ENCODE assay signal across 1 cellular context in the genomic region with DNA sequence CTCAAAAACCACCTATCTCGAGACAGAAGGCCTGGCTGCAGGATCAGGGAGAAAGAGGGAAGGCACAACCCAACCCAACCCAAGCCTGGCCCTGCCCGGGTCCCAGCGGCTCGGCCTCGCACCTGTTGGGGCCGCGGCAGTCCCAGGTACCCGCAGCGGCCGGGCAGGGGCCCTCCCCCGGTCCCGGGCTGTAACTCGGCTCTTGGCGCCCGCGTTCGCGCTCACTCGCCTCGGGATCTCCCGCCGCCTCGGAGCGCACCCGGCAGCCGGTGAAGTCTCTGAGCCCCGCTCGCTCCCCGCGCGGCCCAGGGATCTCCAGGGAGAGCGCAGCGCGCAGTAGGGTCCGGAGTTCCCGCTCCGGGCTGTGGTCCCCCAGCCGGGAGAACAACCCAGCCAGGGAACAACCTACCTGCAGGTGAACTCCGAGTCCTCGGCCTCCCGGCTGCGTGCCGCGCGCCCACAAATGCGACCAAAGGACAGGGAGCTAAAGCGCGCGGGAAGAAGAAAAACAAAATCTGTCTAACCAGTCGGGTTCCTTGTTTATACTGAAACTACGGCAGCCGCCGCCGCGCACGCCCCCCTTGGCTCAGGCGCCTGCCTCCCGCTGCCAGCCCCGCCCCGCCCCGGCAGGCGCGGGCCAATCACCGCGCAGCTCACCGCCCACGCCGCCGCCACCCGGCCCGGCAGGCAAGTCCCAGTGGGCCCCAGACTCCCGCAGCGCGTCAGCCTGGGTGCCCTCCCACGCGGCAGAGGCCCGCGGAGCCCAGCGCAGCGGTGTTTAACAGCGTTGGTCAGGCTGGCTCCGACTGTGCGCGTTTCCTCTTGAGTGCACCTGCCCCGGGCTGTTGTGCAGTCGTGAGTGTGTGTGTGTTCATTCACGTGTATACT.
TF ChIP-seq lines count a peak whose summit lies in the region.

Gene RASGEF1B, minus strand, starts transcription at position 547 of the 888 bp plus-strand sequence. CDS start 12,399 bp downstream, outside the sequence.

TF ChIP-seq in HEK293, 187 proteins besides CTCF, POLR2A, EP300 and RAD21 (continued from another document):
- TF ChIP-seq, protein P1, sequence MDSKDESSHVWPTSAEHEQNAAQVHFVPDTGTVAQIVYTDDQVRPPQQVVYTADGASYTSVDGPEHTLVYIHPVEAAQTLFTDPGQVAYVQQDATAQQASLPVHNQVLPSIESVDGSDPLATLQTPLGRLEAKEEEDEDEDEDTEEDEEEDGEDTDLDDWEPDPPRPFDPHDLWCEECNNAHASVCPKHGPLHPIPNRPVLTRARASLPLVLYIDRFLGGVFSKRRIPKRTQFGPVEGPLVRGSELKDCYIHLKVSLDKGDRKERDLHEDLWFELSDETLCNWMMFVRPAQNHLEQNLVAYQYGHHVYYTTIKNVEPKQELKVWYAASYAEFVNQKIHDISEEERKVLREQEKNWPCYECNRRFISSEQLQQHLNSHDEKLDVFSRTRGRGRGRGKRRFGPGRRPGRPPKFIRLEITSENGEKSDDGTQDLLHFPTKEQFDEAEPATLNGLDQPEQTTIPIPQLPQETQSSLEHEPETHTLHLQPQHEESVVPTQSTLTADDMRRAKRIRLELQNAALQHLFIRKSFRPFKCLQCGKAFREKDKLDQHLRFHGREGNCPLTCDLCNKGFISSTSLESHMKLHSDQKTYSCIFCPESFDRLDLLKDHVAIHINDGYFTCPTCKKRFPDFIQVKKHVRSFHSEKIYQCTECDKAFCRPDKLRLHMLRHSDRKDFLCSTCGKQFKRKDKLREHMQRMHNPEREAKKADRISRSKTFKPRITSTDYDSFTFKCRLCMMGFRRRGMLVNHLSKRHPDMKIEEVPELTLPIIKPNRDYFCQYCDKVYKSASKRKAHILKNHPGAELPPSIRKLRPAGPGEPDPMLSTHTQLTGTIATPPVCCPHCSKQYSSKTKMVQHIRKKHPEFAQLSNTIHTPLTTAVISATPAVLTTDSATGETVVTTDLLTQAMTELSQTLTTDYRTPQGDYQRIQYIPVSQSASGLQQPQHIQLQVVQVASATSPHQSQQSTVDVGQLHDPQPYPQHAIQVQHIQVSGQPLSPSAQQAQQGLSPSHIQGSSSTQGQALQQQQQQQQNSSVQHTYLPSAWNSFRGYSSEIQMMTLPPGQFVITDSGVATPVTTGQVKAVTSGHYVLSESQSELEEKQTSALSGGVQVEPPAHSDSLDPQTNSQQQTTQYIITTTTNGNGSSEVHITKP (tag by site-specific recombination; IDR thresholded peaks at IDR 0.05), result peak; percentile 23; the same call in 1 of the 2 replicates
- TF ChIP-seq ZBTB10 (tag by site-specific recombination; IDR thresholded peaks at IDR 0.05), result 0 out of 2 replicates have a peak, but pooled peaks have one; percentile 5
- TF ChIP-seq, protein P2, sequence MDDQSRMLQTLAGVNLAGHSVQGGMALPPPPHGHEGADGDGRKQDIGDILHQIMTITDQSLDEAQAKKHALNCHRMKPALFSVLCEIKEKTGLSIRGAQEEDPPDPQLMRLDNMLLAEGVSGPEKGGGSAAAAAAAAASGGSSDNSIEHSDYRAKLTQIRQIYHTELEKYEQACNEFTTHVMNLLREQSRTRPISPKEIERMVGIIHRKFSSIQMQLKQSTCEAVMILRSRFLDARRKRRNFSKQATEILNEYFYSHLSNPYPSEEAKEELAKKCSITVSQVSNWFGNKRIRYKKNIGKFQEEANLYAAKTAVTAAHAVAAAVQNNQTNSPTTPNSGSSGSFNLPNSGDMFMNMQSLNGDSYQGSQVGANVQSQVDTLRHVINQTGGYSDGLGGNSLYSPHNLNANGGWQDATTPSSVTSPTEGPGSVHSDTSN (CRISPR knock-in tag; IDR thresholded peaks at IDR 0.05), result 0 out of 2 replicates have a peak, but pooled peaks have one; percentile 33
- TF ChIP-seq KLF10 (tag by site-specific recombination; IDR thresholded peaks at IDR 0.05), result peak; percentile 53
- TF ChIP-seq ZNF354C (tag by site-specific recombination; IDR thresholded peaks at IDR 0.05; ENCODE audit: borderline replicate concordance, low read depth), result no peak
- TF ChIP-seq ZXDB (tag by site-specific recombination; IDR thresholded peaks at IDR 0.05), result peak; percentile 8; the same call in 1 of the 2 replicates
- peak; percentile 91 for TF ChIP-seq ZIC2 (tag by site-specific recombination; IDR thresholded peaks at IDR 0.05)
- peak; percentile 37; the same call in 1 of the 2 replicates for TF ChIP-seq ZBTB11 (tag by site-specific recombination; conservative IDR thresholded peaks at IDR 0.05; ENCODE audit: low read depth)
- TF ChIP-seq, protein P3, sequence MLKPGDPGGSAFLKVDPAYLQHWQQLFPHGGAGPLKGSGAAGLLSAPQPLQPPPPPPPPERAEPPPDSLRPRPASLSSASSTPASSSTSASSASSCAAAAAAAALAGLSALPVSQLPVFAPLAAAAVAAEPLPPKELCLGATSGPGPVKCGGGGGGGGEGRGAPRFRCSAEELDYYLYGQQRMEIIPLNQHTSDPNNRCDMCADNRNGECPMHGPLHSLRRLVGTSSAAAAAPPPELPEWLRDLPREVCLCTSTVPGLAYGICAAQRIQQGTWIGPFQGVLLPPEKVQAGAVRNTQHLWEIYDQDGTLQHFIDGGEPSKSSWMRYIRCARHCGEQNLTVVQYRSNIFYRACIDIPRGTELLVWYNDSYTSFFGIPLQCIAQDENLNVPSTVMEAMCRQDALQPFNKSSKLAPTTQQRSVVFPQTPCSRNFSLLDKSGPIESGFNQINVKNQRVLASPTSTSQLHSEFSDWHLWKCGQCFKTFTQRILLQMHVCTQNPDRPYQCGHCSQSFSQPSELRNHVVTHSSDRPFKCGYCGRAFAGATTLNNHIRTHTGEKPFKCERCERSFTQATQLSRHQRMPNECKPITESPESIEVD (tag by site-specific recombination; IDR thresholded peaks at IDR 0.05), result no peak
- TF ChIP-seq GLIS2 (tag by site-specific recombination; IDR thresholded peaks at IDR 0.05), result peak; percentile 74; the same call in 1 of the 2 replicates
- TF ChIP-seq, protein P4, sequence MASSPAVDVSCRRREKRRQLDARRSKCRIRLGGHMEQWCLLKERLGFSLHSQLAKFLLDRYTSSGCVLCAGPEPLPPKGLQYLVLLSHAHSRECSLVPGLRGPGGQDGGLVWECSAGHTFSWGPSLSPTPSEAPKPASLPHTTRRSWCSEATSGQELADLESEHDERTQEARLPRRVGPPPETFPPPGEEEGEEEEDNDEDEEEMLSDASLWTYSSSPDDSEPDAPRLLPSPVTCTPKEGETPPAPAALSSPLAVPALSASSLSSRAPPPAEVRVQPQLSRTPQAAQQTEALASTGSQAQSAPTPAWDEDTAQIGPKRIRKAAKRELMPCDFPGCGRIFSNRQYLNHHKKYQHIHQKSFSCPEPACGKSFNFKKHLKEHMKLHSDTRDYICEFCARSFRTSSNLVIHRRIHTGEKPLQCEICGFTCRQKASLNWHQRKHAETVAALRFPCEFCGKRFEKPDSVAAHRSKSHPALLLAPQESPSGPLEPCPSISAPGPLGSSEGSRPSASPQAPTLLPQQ (tag by site-specific recombination; IDR thresholded peaks at IDR 0.05), result peak; percentile 97
- TF ChIP-seq ZNF341 (tag by site-specific recombination; IDR thresholded peaks at IDR 0.05; ENCODE audit: low read depth), result peak; percentile 26; the same call in 1 of the 2 replicates
- TF ChIP-seq ZBTB8A (tag by site-specific recombination; IDR thresholded peaks at IDR 0.05), result peak; percentile 74
- TF ChIP-seq ZFP69B (tag by site-specific recombination; IDR thresholded peaks at IDR 0.05), result peak; percentile 93
- TF ChIP-seq ZNF114 (tag by site-specific recombination; IDR thresholded peaks at IDR 0.05), result no peak
- TF ChIP-seq ZNF366 (tag by site-specific recombination; conservative IDR thresholded peaks at IDR 0.05), result 0 out of 2 replicates have a peak, but pooled peaks have one; percentile 59
- TF ChIP-seq BCL11B (tag by site-specific recombination; IDR thresholded peaks at IDR 0.05; ENCODE audit: low read depth), result no peak
- no peak for TF ChIP-seq ZSCAN5A (tag by site-specific recombination; IDR thresholded peaks at IDR 0.05)
- TF ChIP-seq, protein P5, sequence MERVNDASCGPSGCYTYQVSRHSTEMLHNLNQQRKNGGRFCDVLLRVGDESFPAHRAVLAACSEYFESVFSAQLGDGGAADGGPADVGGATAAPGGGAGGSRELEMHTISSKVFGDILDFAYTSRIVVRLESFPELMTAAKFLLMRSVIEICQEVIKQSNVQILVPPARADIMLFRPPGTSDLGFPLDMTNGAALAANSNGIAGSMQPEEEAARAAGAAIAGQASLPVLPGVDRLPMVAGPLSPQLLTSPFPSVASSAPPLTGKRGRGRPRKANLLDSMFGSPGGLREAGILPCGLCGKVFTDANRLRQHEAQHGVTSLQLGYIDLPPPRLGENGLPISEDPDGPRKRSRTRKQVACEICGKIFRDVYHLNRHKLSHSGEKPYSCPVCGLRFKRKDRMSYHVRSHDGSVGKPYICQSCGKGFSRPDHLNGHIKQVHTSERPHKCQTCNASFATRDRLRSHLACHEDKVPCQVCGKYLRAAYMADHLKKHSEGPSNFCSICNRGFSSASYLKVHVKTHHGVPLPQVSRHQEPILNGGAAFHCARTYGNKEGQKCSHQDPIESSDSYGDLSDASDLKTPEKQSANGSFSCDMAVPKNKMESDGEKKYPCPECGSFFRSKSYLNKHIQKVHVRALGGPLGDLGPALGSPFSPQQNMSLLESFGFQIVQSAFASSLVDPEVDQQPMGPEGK (tag by site-specific recombination; IDR thresholded peaks at IDR 0.05), result peak; percentile 48
- peak; percentile 87 for TF ChIP-seq ZFHX2 (tag by site-specific recombination; conservative IDR thresholded peaks at IDR 0.05)
- peak; percentile 96 for TF ChIP-seq SCRT2 (tag by site-specific recombination; IDR thresholded peaks at IDR 0.05)
- TF ChIP-seq ZBTB6 (tag by site-specific recombination; IDR thresholded peaks at IDR 0.05), result peak; percentile 87; the same call in 1 of the 2 replicates
- no peak for TF ChIP-seq ZNF169 (tag by site-specific recombination; IDR thresholded peaks at IDR 0.05)
- no peak for TF ChIP-seq SETDB1 (IDR thresholded peaks at IDR 0.05; ENCODE audit: insufficient read length, low read length)
- peak; percentile 85 for TF ChIP-seq ZBTB48 (tag by site-specific recombination; IDR thresholded peaks at IDR 0.05)
- peak; percentile 92 for TF ChIP-seq GLIS1 (tag by site-specific recombination; IDR thresholded peaks at IDR 0.05)
- no peak for TF ChIP-seq ZNF776 (tag by site-specific recombination; IDR thresholded peaks at IDR 0.05; ENCODE audit: borderline replicate concordance)
TF ChIP-seq in HEK293: peak in this region for 35.
